In genomic region chr19:2236285-2237050, GRCh38 we compare ENCODE assay signal across 8 cellular contexts. TPM values are rescaled to one million over a fixed set of nuclear protein-coding genes. Genes with fewer than 3 reads are reported as not detected.
DNase-seq lines count a peak whose midpoint lies in the region; ATAC-seq and TF ChIP-seq lines count a peak whose summit lies in the region.

Gene PLEKHJ1, minus strand, starts transcription at chr19:2236329. Its CDS starts 81 bp downstream, at chr19:2236248.
Gene SF3A2, plus strand, starts transcription at chr19:2236824. Its CDS starts 6,595 bp downstream, at chr19:2243419.

- H3K27me3 ChIP-seq in lung (ENCODE audit: control insufficient read depth, insufficient read depth), result no peaks in the 10 kb centered on the region

- peaks cover 21 to 22% of the 10 kb centered on the region in 2 donors for H3K4me1 ChIP-seq in lung (ENCODE audit: control insufficient read depth in 2 of 2, insufficient read depth in 2 of 2, low read length in 2 of 2)

- peak within 1 kb of the TSS; percentile 96 to 99 for H3K27ac ChIP-seq in lung (ENCODE audit: low read depth in 1 of 2, low read length in 1 of 2)

- ATAC-seq in GM19468 (IDR thresholded peaks at IDR 0.05; ENCODE audit: extremely low read depth, unreplicated experiment) (peak; percentile 50), lung (ENCODE audit: insufficient read depth, low FRiP score) (peak; percentile 85)

- DNase-seq in COR-L47 (lab: John Stamatoyannopoulos, UW) (peak; percentile 97), HT-29 (ENCODE audit: low spot score) (peak; percentile 94), lung (ENCODE audit: low spot score) (peak; percentile 96)
- DNase-seq in NK-92 treated with Interleukin-12 subunit alpha and Interleukin-12 subunit beta, amount 100 ng/mL, for 24 hours (lab: John Stamatoyannopoulos, UW), result peak; percentile 97
- peak; percentile 100 for DNase-seq in activated CD8-positive, alpha-beta memory T cell treated with anti-CD3 and anti-CD28 coated beads for 24 hours
- DNase-seq in effector CD8-positive, alpha-beta T cell (lab: John Stamatoyannopoulos, UW), result peak; percentile 96
- peak; percentile 98 for DNase-seq in stimulated activated CD4-positive, alpha-beta T cell treated with anti-CD3 and anti-CD28 coated beads, TNF-alpha, amount 100 ng/mL, for 4 hours (ENCODE audit: low read depth in 3 of 3)

- no peaks in the 10 kb centered on the region for H3K9me3 ChIP-seq in lung (ENCODE audit: control insufficient read depth in 2 of 2, insufficient read depth in 1 of 2, low read length in 1 of 2)

- H3K4me3 ChIP-seq in lung, result peak within 1 kb of the TSS; percentile 81

- TF ChIP-seq CTCF in lung (IDR thresholded peaks at IDR 0.05; ENCODE audit: control extremely low read depth, extremely low read depth), result peak; percentile 97

- H3K36me3 ChIP-seq in lung (ENCODE audit: control insufficient read depth in 2 of 2, insufficient read depth in 2 of 2, low read length in 2 of 2), result peaks cover 0 to 25% of the 10 kb centered on the region in 2 donors

- WGBS in lung, 2 donors, result 0 to 1% methylated on average over 64 to 84 of the region's 84 CpGs

RNA-seq across cellular contexts. Expression of gene PLEKHJ1, which starts in this region (rescaled TPM):
- 295 and 307 TPM in 2 replicates for total RNA-seq in HT-29 (2014; rRNA removed; shearing (Covaris generic))
- 10 to 100 TPM; 64.4 to 64.6 TPM for total RNA-seq in lung
- polyA plus RNA-seq in lung, result 10 to 100 TPM; 70.1 to 76.4 TPM

RNA-seq across cellular contexts. Expression of gene SF3A2, which starts in this region (rescaled TPM):
- total RNA-seq in HT-29 (2014; rRNA removed; shearing (Covaris generic)), result 80.5 and 102 TPM in 2 replicates
- 100 to 1,000 TPM in 1 of 2 donors, 10 to 100 TPM in 1; 67.5 to 113 TPM for total RNA-seq in lung
- polyA plus RNA-seq in lung, result 10 to 100 TPM; 37.2 to 58.5 TPM

Comparison
In these comparisons a context has a peak if more than half of its experiments do, and no peak if none do; other contexts are left out.
1. Peak in every context shown above with its lines: DNase-seq, ATAC-seq, H3K4me3 ChIP-seq and H3K27ac ChIP-seq.